In genomic region chr2:176081451-176081992, GRCh38 we compare ENCODE assay signal across 21 cellular contexts. TPM values are rescaled to one million over a fixed set of nuclear protein-coding genes. Genes with fewer than 3 reads are reported as not detected.
DNase-seq lines count a peak whose midpoint lies in the region; ATAC-seq, FAIRE-seq and TF ChIP-seq lines count a peak whose summit lies in the region.
"Had no signal": no experiment of that assay in that cellular context is flagged by ENCODE, and none has a peak within 500 bp of the region (broad histone marks: within the 10 kb centered on the region; RNA-seq: fewer than 3 reads in every experiment).

No MANE protein-coding gene starts in this region.

- DNase-seq in T-helper 2 cell treated with Interferon-gamma antibody and Interleukin-4, amounts not matched to agents 5 μg/mL and 100 μg/mL, for 36 hours (ENCODE audit: low spot score), result no peak
- DNase-seq in T-helper 2 cell (no peak), T-helper 17 cell (no peak), H1 (ENCODE audit: low read depth in 1 of 2, low spot score in 2 of 2) (no peak), prostate gland (ENCODE audit: low spot score) (no peak), testis (no peak), thyroid gland (no peak)
- DNase-seq: amygdala; Calu3; cortex of kidney; NCI-H1436; NCI-H446; stimulated activated naive CD8-positive, alpha-beta T cell treated with anti-CD3 and anti-CD28 coated beads, Interleukin-15, amount 100 ng/mL, for 72 hours had no signal

- peaks cover 14 to 20% of the 10 kb centered on the region in 2 experiments for H4K20me1 ChIP-seq in H1 (replicated peaks in 1 of 2; ENCODE audit: control insufficient read depth in 1 of 2, insufficient read depth in 2 of 2, low read length in 2 of 2)

- no peak for TF ChIP-seq CTCF in H1 (IDR thresholded peaks at IDR 0.05; ENCODE audit: control extremely low read depth in 1 of 3, insufficient read depth in 1 of 3, low read depth in 1 of 3, low read length in 3 of 3)
- no peak for TF ChIP-seq CTCF in prostate gland (IDR thresholded peaks at IDR 0.05)
- TF ChIP-seq CTCF in testis (IDR thresholded peaks at IDR 0.05), result no peak
- TF ChIP-seq CTCF in thyroid gland (IDR thresholded peaks at IDR 0.05), result no peak

- H3K23me2 ChIP-seq in H1 (ENCODE audit: low read depth, low read length), result peaks cover 6% of the 10 kb centered on the region; the same call in 1 of the 2 replicates

- H3K27me3 ChIP-seq in H1 (replicated peaks in 1 of 4; ENCODE audit: control insufficient read depth in 3 of 4, extremely low read depth in 1 of 4, insufficient read depth in 3 of 4, low read length in 3 of 4) (peaks cover 85 to 98% (median 92%) of the 10 kb centered on the region in 4 experiments), prostate gland (replicated peaks; ENCODE audit: insufficient read depth) (peaks cover 32% of the 10 kb centered on the region), testis (no peaks in the 10 kb centered on the region), thyroid gland (peaks cover 90% of the 10 kb centered on the region)

- peak overlapping the region; percentile 54 for H3K4me3 Mint-ChIP-seq in T-helper 2 cell treated with Interferon-gamma antibody and Interleukin-4, amounts not matched to agents 5 μg/mL and 100 μg/mL, for 36 hours
- H3K4me3 Mint-ChIP-seq in T-helper 17 cell, result peak overlapping the region; percentile 22

- no peak overlapping the region for H2BK15ac ChIP-seq in H1 (ENCODE audit: low read length)

- peaks cover 10% of the 10 kb centered on the region for H3K36me3 Mint-ChIP-seq in T-helper 2 cell treated with Interferon-gamma antibody and Interleukin-4, amounts not matched to agents 5 μg/mL and 100 μg/mL, for 36 hours (ENCODE audit: low read depth)
- H3K36me3 Mint-ChIP-seq in T-helper 17 cell (ENCODE audit: low read depth), result peaks cover 2% of the 10 kb centered on the region

- H2BK120ac ChIP-seq in H1 (replicated peaks; ENCODE audit: low read depth, low read length), result no peak overlapping the region

- H3K56ac ChIP-seq in H1 (replicated peaks; ENCODE audit: insufficient read length, low read depth, low read length), result no peak overlapping the region

- H3K36me3 ChIP-seq in H1 (ENCODE audit: control insufficient read depth in 2 of 4, insufficient read depth in 4 of 4, low read length in 3 of 4) (peaks cover 0 to 5% (median 0%) of the 10 kb centered on the region in 4 experiments; a peak in 1 of 8 replicates), prostate gland (no peaks in the 10 kb centered on the region), testis (ENCODE audit: low read depth, missing control alignments) (no peaks in the 10 kb centered on the region), thyroid gland (no peaks in the 10 kb centered on the region)

- H3K9me3 ChIP-seq in T-helper 17 cell (ENCODE audit: control insufficient read depth, low read length, poor library complexity, severe bottlenecking) (peaks cover 12% of the 10 kb centered on the region), H1 (ENCODE audit: insufficient read depth in 2 of 2, low read depth in 1 of 2, low read length in 1 of 2) (no peaks in the 10 kb centered on the region; a peak in 1 of 4 replicates), prostate gland (no peaks in the 10 kb centered on the region), testis (no peaks in the 10 kb centered on the region), thyroid gland (no peaks in the 10 kb centered on the region)

- H4K91ac ChIP-seq in H1 (replicated peaks; ENCODE audit: insufficient read length, low read length), result no peak overlapping the region

- peaks cover 13% of the 10 kb centered on the region for H3K4me1 Mint-ChIP-seq in T-helper 2 cell treated with Interferon-gamma antibody and Interleukin-4, amounts not matched to agents 5 μg/mL and 100 μg/mL, for 36 hours (ENCODE audit: low read depth)
- peaks cover 4% of the 10 kb centered on the region for H3K4me1 Mint-ChIP-seq in T-helper 17 cell

- no peak for FAIRE-seq in H1 (lab: Jason Lieb, UNC)
- FAIRE-seq: keratinocyte had no signal

- peak overlapping the region; percentile 41 to 55; a peak in 2 of 4 replicates for H3K4me2 ChIP-seq in H1 (ENCODE audit: insufficient read depth in 1 of 2, low read depth in 2 of 2, low read length in 2 of 2)

- no peak overlapping the region for H3K18ac ChIP-seq in H1 (ENCODE audit: extremely low read depth, low read length)

- H4K5ac ChIP-seq in H1 (ENCODE audit: insufficient read length, low read depth, low read length), result no peak overlapping the region

- CTCF ChIA-PET in H1 (lab: Charles Lee; ENCODE audit: partially characterized antibody), result interaction anchor here (0.7 to 7.8 kb wide), 14 partner anchors 7 to 714 kb away, joined by 3 to 130 read pairs (median 6); partner anchors contain the start of genes HOXD12 and HOXD13

- no peak overlapping the region for H2BK12ac ChIP-seq in H1 (ENCODE audit: low read depth, low read length)

- no peak for TF ChIP-seq RAD21 in H1 (IDR thresholded peaks at IDR 0.05 in 1 of 2, conservative IDR thresholded peaks at IDR 0.05 in 1 of 2; ENCODE audit: low read depth in 2 of 2, low read length in 2 of 2)

- H3K27ac ChIP-seq in H1 (ENCODE audit: low read depth, low read length) (no peak overlapping the region), prostate gland (peak overlapping the region; percentile 77 to 82), testis (no peak overlapping the region), thyroid gland (no peak overlapping the region)
- H3K27ac ChIP-seq: skin epidermis had no signal

- H3K79me2 ChIP-seq in H1 (ENCODE audit: control insufficient read depth in 1 of 2, insufficient read depth in 2 of 2, low read length in 2 of 2), result no peaks in the 10 kb centered on the region

- peaks cover 81% of the 10 kb centered on the region for H3K27me3 Mint-ChIP-seq in T-helper 2 cell treated with Interferon-gamma antibody and Interleukin-4, amounts not matched to agents 5 μg/mL and 100 μg/mL, for 36 hours (ENCODE audit: low read depth)
- H3K27me3 Mint-ChIP-seq in T-helper 17 cell, result peaks cover 69% of the 10 kb centered on the region

- H3K79me1 ChIP-seq in H1 (ENCODE audit: low read depth, low read length), result no peaks in the 10 kb centered on the region

- no peak overlapping the region for H3K4ac ChIP-seq in H1 (replicated peaks; ENCODE audit: insufficient read length, low read depth, low read length)

- no peak overlapping the region for H2AFZ ChIP-seq in H1 (ENCODE audit: low read length)

- peaks cover 7% of the 10 kb centered on the region for H3K9me3 Mint-ChIP-seq in T-helper 2 cell treated with Interferon-gamma antibody and Interleukin-4, amounts not matched to agents 5 μg/mL and 100 μg/mL, for 36 hours

- no peak overlapping the region for H2AK5ac ChIP-seq in H1 (ENCODE audit: low read depth, low read length)

- WGBS in H1 (ENCODE audit: extremely low coverage in 1 of 2, insufficient coverage in 1 of 2, insufficient read length in 1 of 2, insufficient replicate concordance in 2 of 2, low coverage in 1 of 2, low lambda C conversion rate in 2 of 2, missing lambda C conversion rate in 1 of 2), 2 experiments, result 15% methylated on average over 21 of the region's 21 CpGs; no CpG with 5 or more reads in 1 of the 2 experiments
- WGBS in prostate gland, result 20% methylated on average over 21 of the region's 21 CpGs
- WGBS in testis, 2 donors, result 8 to 10% methylated on average over 21 of the region's 21 CpGs
- 8 to 12% methylated on average over 21 of the region's 21 CpGs for WGBS in thyroid gland, 2 donors

- 0 out of 8 replicates have a peak overlapping the region, but pooled peaks of 1 of the 4 experiments have one; percentile 4 for H3K4me3 ChIP-seq in H1 (ENCODE audit: extremely low read depth in 1 of 4, insufficient read depth in 2 of 4, low read depth in 3 of 4, low read length in 4 of 4)
- H3K4me3 ChIP-seq in prostate gland, result peak overlapping the region; percentile 20 to 33
- H3K4me3 ChIP-seq in testis, result peak overlapping the region in 1 of 2 donors; percentile 44
- H3K4me3 ChIP-seq in thyroid gland (replicated peaks in 1 of 3), result no peak overlapping the region
- H3K4me3 ChIP-seq: skin epidermis had no signal

- POLR2A ChIA-PET in H1 (lab: Charles Lee; ENCODE audit: partially characterized antibody), result interaction anchor here (2.5 kb wide), 1 partner anchor 16 kb away, joined by 8 read pairs; no protein-coding TSS in a partner anchor

- intact Hi-C loops in prostate gland (cut with DNase I), result no loop called here
- intact Hi-C loops in testis (cut with DNase I; ENCODE audit: low total_unique reads), result loop anchor here (10.0 kb wide), 1 partner anchor 397 kb away; no protein-coding TSS in a partner anchor
- intact Hi-C loops in thyroid gland (cut with DNase I), result loop anchor here (10.0 kb wide), 1 partner anchor 717 kb away; no protein-coding TSS in a partner anchor

- ATAC-seq in T-helper 17 cell (no peak), HG03457 (IDR thresholded peaks at IDR 0.05; ENCODE audit: unreplicated experiment) (no peak)
- ATAC-seq: stimulated activated naive CD8-positive, alpha-beta T cell treated with anti-CD3 and anti-CD28 coated beads, Interleukin-15, amount 100 ng/mL, for 72 hours had no signal

- no peak for TF ChIP-seq EP300 in H1 (IDR thresholded peaks at IDR 0.05; ENCODE audit: borderline replicate concordance in 1 of 2, low read depth in 2 of 2, low read length in 2 of 2)

- TF ChIP-seq POLR2A in H1 (IDR thresholded peaks at IDR 0.05; ENCODE audit: control extremely low read depth in 1 of 2, low read depth in 2 of 2, low read length in 2 of 2), result no peak
- TF ChIP-seq POLR2A in prostate gland (IDR thresholded peaks at IDR 0.05), result no peak
- no peak for TF ChIP-seq POLR2A in testis (IDR thresholded peaks at IDR 0.05)
- no peak for TF ChIP-seq POLR2A in thyroid gland (IDR thresholded peaks at IDR 0.05)

- no peak overlapping the region for H2BK5ac ChIP-seq in H1 (ENCODE audit: low read depth, low read length)

- no peak overlapping the region for H3K23ac ChIP-seq in H1 (ENCODE audit: insufficient read length)

- no peak overlapping the region for H4K8ac ChIP-seq in H1 (ENCODE audit: extremely low read depth, insufficient read depth, low read length)

- no peak overlapping the region for H3K14ac ChIP-seq in H1 (ENCODE audit: insufficient read length)

- H2BK20ac ChIP-seq in H1 (ENCODE audit: low read length), result no peak overlapping the region

- H3K9ac ChIP-seq in H1 (replicated peaks in 1 of 4; ENCODE audit: extremely low read depth in 1 of 4, low read depth in 3 of 4, low read length in 3 of 4), result no peak overlapping the region

- H3K27ac Mint-ChIP-seq in T-helper 2 cell treated with Interferon-gamma antibody and Interleukin-4, amounts not matched to agents 5 μg/mL and 100 μg/mL, for 36 hours, result peak overlapping the region; percentile 82
- H3K27ac Mint-ChIP-seq in T-helper 17 cell, result peak overlapping the region; percentile 88

- H3K4me1 ChIP-seq in H1 (replicated peaks in 1 of 4; ENCODE audit: control insufficient read depth in 3 of 4, insufficient read depth in 4 of 4, low read length in 3 of 4), result peaks cover 0 to 29% (median 13%) of the 10 kb centered on the region in 4 experiments; a peak in 5 of 7 replicates
- H3K4me1 ChIP-seq in prostate gland (replicated peaks), result no peaks in the 10 kb centered on the region
- H3K4me1 ChIP-seq in testis, result peaks cover 4% of the 10 kb centered on the region
- H3K4me1 ChIP-seq in thyroid gland, result peaks cover 5 to 19% of the 10 kb centered on the region in 2 donors

RNA-seq across cellular contexts. Expression of gene EVX2, which starts 2.2 kb away (rescaled TPM):
- total RNA-seq in T-helper 17 cell (not detected), prostate gland (1 to 10 TPM; 1.2 to 1.6 TPM), testis (1 to 10 TPM; 1.5 to 3.1 TPM), thyroid gland (not detected)
- not detected in 2 replicates for total RNA-seq in H1 (2021; fragmentation: NEBNext Ultra II Directional; extraction: Animal tissue kit (Norgen Biotek cat#: 25700))
- polyA plus RNA-seq in H1 (2011; rRNA removed) (not detected in 2 replicates), testis (ENCODE audit: insufficient read depth, low read depth, low replicate concordance) (2.3 TPM)
- not detected for polyA plus RNA-seq in H1 (2011; cell fraction: cytosol; rRNA removed)
- 0.03 TPM for polyA plus RNA-seq in H1 (2011; cell fraction: nucleus; rRNA removed)
- polyA plus RNA-seq in H1 (2012, experiment 1 of 2), result not detected in 4 replicates
- 0.03 TPM for polyA plus RNA-seq in H1 (2012, experiment 2 of 2)
- not detected for polyA plus RNA-seq in H1 (2013, experiment 1 of 2)
- not detected for polyA plus RNA-seq in H1 (2013, experiment 2 of 2)
- polyA minus RNA-seq in H1 (2011; rRNA and poly(A)+ RNA removed), result not detected in 2 replicates
- not detected for polyA minus RNA-seq in H1 (2011; cell fraction: cytosol; rRNA and poly(A)+ RNA removed)
- not detected for polyA minus RNA-seq in H1 (2011; cell fraction: nucleus; rRNA and poly(A)+ RNA removed)
- total RNA-seq: Calu3, LHCN-M2, mesenteric fat pad, osteocyte, SK-MEL-5 had no signal
- polyA plus RNA-seq: esophagus, keratinocyte had no signal

RNA-seq across cellular contexts. Expression of gene HOXD13, which starts 11.0 kb away (rescaled TPM):
- not detected for total RNA-seq in T-helper 17 cell
- not detected in 2 replicates for total RNA-seq in H1 (2021; fragmentation: NEBNext Ultra II Directional; extraction: Animal tissue kit (Norgen Biotek cat#: 25700))
- polyA plus RNA-seq in H1 (2011; rRNA removed), result not detected in 2 replicates
- not detected for polyA plus RNA-seq in H1 (2011; cell fraction: cytosol; rRNA removed)
- polyA plus RNA-seq in H1 (2011; cell fraction: nucleus; rRNA removed), result not detected
- polyA plus RNA-seq in H1 (2012, experiment 1 of 2), result not detected in 4 replicates
- polyA plus RNA-seq in H1 (2012, experiment 2 of 2), result not detected
- 0.04 TPM for polyA plus RNA-seq in H1 (2013, experiment 1 of 2)
- polyA plus RNA-seq in H1 (2013, experiment 2 of 2), result not detected
- polyA minus RNA-seq in H1 (2011; rRNA and poly(A)+ RNA removed), result not detected in 2 replicates
- not detected for polyA minus RNA-seq in H1 (2011; cell fraction: cytosol; rRNA and poly(A)+ RNA removed)
- polyA minus RNA-seq in H1 (2011; cell fraction: nucleus; rRNA and poly(A)+ RNA removed), result not detected
- 10 to 100 TPM; 10.6 to 11.8 TPM for total RNA-seq in prostate gland
- total RNA-seq in testis, result under 1 TPM in 1 of 2 donors, not detected in 1; 0.31 TPM
- polyA plus RNA-seq in testis (ENCODE audit: insufficient read depth, low read depth, low replicate concordance), result 0.36 TPM
- total RNA-seq in thyroid gland, result not detected
- total RNA-seq: Calu3, LHCN-M2, osteocyte had no signal
- polyA plus RNA-seq: esophagus, keratinocyte had no signal

RNA-seq across cellular contexts. Expression of gene HOXD12, which starts 18.1 kb away (rescaled TPM):
- total RNA-seq in T-helper 17 cell, result not detected
- not detected in 2 replicates for total RNA-seq in H1 (2021; fragmentation: NEBNext Ultra II Directional; extraction: Animal tissue kit (Norgen Biotek cat#: 25700))
- polyA plus RNA-seq in H1 (2011; rRNA removed), result not detected in 2 replicates
- not detected for polyA plus RNA-seq in H1 (2011; cell fraction: cytosol; rRNA removed)
- polyA plus RNA-seq in H1 (2011; cell fraction: nucleus; rRNA removed), result not detected
- polyA plus RNA-seq in H1 (2012, experiment 1 of 2), result not detected in 4 replicates
- not detected for polyA plus RNA-seq in H1 (2012, experiment 2 of 2)
- not detected for polyA plus RNA-seq in H1 (2013, experiment 1 of 2)
- not detected for polyA plus RNA-seq in H1 (2013, experiment 2 of 2)
- polyA minus RNA-seq in H1 (2011; rRNA and poly(A)+ RNA removed), result not detected in 2 replicates
- not detected for polyA minus RNA-seq in H1 (2011; cell fraction: cytosol; rRNA and poly(A)+ RNA removed)
- polyA minus RNA-seq in H1 (2011; cell fraction: nucleus; rRNA and poly(A)+ RNA removed), result not detected
- total RNA-seq in prostate gland, result under 1 TPM in 1 of 2 donors, not detected in 1; 0.36 TPM
- not detected for total RNA-seq in testis
- polyA plus RNA-seq in testis (ENCODE audit: insufficient read depth, low read depth, low replicate concordance), result not detected
- total RNA-seq in thyroid gland, result not detected
- total RNA-seq: Calu3, LHCN-M2, mesenteric fat pad, osteocyte had no signal
- polyA plus RNA-seq: esophagus, keratinocyte had no signal

RNA-seq across cellular contexts. Expression of gene HOXD11, which starts 25.6 kb away (rescaled TPM):
- total RNA-seq in T-helper 17 cell (not detected), prostate gland (10 to 100 TPM in 1 of 2 donors, 1 to 10 TPM in 1; 8.0 to 14.9 TPM), testis (1 to 10 TPM in 1 of 2 donors, under 1 TPM in 1; 0.62 to 1.7 TPM), thyroid gland (not detected)
- not detected in 2 replicates for total RNA-seq in H1 (2021; fragmentation: NEBNext Ultra II Directional; extraction: Animal tissue kit (Norgen Biotek cat#: 25700))
- polyA plus RNA-seq in H1 (2011; rRNA removed) (not detected in 2 replicates), testis (ENCODE audit: insufficient read depth, low read depth, low replicate concordance) (0.29 TPM)
- polyA plus RNA-seq in H1 (2011; cell fraction: cytosol; rRNA removed), result not detected
- not detected for polyA plus RNA-seq in H1 (2011; cell fraction: nucleus; rRNA removed)
- polyA plus RNA-seq in H1 (2012, experiment 1 of 2), result not detected in 4 replicates
- polyA plus RNA-seq in H1 (2012, experiment 2 of 2), result not detected
- polyA plus RNA-seq in H1 (2013, experiment 1 of 2), result not detected
- polyA plus RNA-seq in H1 (2013, experiment 2 of 2), result not detected
- polyA minus RNA-seq in H1 (2011; rRNA and poly(A)+ RNA removed), result not detected in 2 replicates
- not detected for polyA minus RNA-seq in H1 (2011; cell fraction: cytosol; rRNA and poly(A)+ RNA removed)
- polyA minus RNA-seq in H1 (2011; cell fraction: nucleus; rRNA and poly(A)+ RNA removed), result not detected
- total RNA-seq: Calu3, LHCN-M2, osteocyte had no signal
- polyA plus RNA-seq: keratinocyte had no signal

RNA-seq across cellular contexts. Expression of gene HOXD10, which starts 35.1 kb away (rescaled TPM):
- total RNA-seq in T-helper 17 cell (not detected), prostate gland (10 to 100 TPM; 10.4 to 32.5 TPM), testis (1 to 10 TPM; 2.7 to 3.3 TPM), thyroid gland (under 1 TPM in 2 of 4 donors, not detected in 2; 0.33 to 0.54 TPM)
- total RNA-seq in H1 (2021; fragmentation: NEBNext Ultra II Directional; extraction: Animal tissue kit (Norgen Biotek cat#: 25700)), result not detected in 2 replicates
- polyA plus RNA-seq in H1 (2011; rRNA removed) (not detected in 2 replicates), testis (ENCODE audit: insufficient read depth, low read depth, low replicate concordance) (0.92 TPM)
- not detected for polyA plus RNA-seq in H1 (2011; cell fraction: cytosol; rRNA removed)
- polyA plus RNA-seq in H1 (2011; cell fraction: nucleus; rRNA removed), result not detected
- not detected in 4 replicates for polyA plus RNA-seq in H1 (2012, experiment 1 of 2)
- polyA plus RNA-seq in H1 (2012, experiment 2 of 2), result not detected
- polyA plus RNA-seq in H1 (2013, experiment 1 of 2), result not detected
- not detected for polyA plus RNA-seq in H1 (2013, experiment 2 of 2)
- not detected in 2 replicates for polyA minus RNA-seq in H1 (2011; rRNA and poly(A)+ RNA removed)
- not detected for polyA minus RNA-seq in H1 (2011; cell fraction: cytosol; rRNA and poly(A)+ RNA removed)
- not detected for polyA minus RNA-seq in H1 (2011; cell fraction: nucleus; rRNA and poly(A)+ RNA removed)
- total RNA-seq: Calu3, LHCN-M2, osteocyte, SK-MEL-5 had no signal
- polyA plus RNA-seq: keratinocyte had no signal

Comparison
In these comparisons a context has a peak if more than half of its experiments do, and no peak if none do; other contexts are left out.
1. H3K27ac ChIP-seq: peak in prostate gland (2 of 2); none in H1 (single experiment), testis (0 of 2) and thyroid gland (0 of 3).
2. H3K4me3 ChIP-seq: peak in prostate gland (2 of 2); none in thyroid gland (0 of 3).
3. RNA of gene HOXD13, which starts 11.0 kb away (total RNA-seq): 10.6 to 11.8 TPM in prostate gland; 0.31 TPM in testis, not detected in T-helper 17 cell, not detected in H1 and not detected in thyroid gland; every median in the first group is over 4 times any median in the second.